8 cellular contexts compared by ENCODE assay signal in genomic region chr10:72340510-72340895, GRCh38. TPM values are rescaled to one million over a fixed set of nuclear protein-coding genes. Genes with fewer than 3 reads are reported as not detected.
DNase-seq lines count a peak whose midpoint lies in the region; TF ChIP-seq lines count a peak whose summit lies in the region.

No MANE protein-coding gene starts in this region.

- CTCF ChIA-PET in Calu3 (lab: Charles Lee) (interaction anchor here (0.9 kb wide), 1 partner anchor 215 kb away, joined by 3 read pairs; no protein-coding TSS in a partner anchor), MCF 10A (lab: Yijun Ruan, JAX) (interaction anchor here (0.6 to 7.3 kb wide), 8 partner anchors 9 to 442 kb away, joined by 3 to 68 read pairs (median 4); partner anchors contain the start of gene DDIT4)

- H3K4me3 Mint-ChIP-seq in Calu3 (ENCODE audit: low read depth, unreplicated experiment) = no peak overlapping the region
- H3K4me3 Mint-ChIP-seq in MCF 10A (ENCODE audit: unreplicated experiment) = no peak overlapping the region

- peaks cover 51% of the 10 kb centered on the region for H3K36me3 ChIP-seq in WERI-Rb-1

- H3K27me3 Mint-ChIP-seq in Calu3 (ENCODE audit: unreplicated experiment) (no peaks in the 10 kb centered on the region), MCF 10A (ENCODE audit: insufficient read depth, unreplicated experiment) (no peaks in the 10 kb centered on the region)

- H3K27ac Mint-ChIP-seq in Calu3 (ENCODE audit: unreplicated experiment) (no peak overlapping the region), MCF 10A (ENCODE audit: low read depth, unreplicated experiment) (no peak overlapping the region)

- H3K9me3 Mint-ChIP-seq in Calu3 (ENCODE audit: low read depth, unreplicated experiment) = no peaks in the 10 kb centered on the region
- no peaks in the 10 kb centered on the region for H3K9me3 Mint-ChIP-seq in MCF 10A (ENCODE audit: unreplicated experiment)

- peaks cover 34% of the 10 kb centered on the region for H3K4me1 Mint-ChIP-seq in Calu3 (ENCODE audit: low read depth, unreplicated experiment)
- H3K4me1 Mint-ChIP-seq in MCF 10A (ENCODE audit: insufficient read depth, unreplicated experiment) = peaks cover 23% of the 10 kb centered on the region

- intact Hi-C loops in Calu3 (cut with micrococcal nuclease; ENCODE audit: unreplicated experiment) = no loop called here
- intact Hi-C loops in MCF 10A (cut with micrococcal nuclease) = no loop called here

- H3K9me3 ChIP-seq in WERI-Rb-1 (ENCODE audit: severe bottlenecking) = no peaks in the 10 kb centered on the region

- TF ChIP-seq CTCF in Calu3 (IDR thresholded peaks at IDR 0.05; ENCODE audit: unreplicated experiment) (peak; percentile 96), WERI-Rb-1 (IDR thresholded peaks at IDR 0.05; ENCODE audit: low read depth, low read length) (peak; percentile 98), MCF 10A (IDR thresholded peaks at IDR 0.05; ENCODE audit: unreplicated experiment) (peak; percentile 96)

- peak; percentile 87 for DNase-seq in Calu3
- DNase-seq in HT-29 (ENCODE audit: low spot score) = peak; percentile 80
- DNase-seq in WERI-Rb-1 = peak; percentile 75
- DNase-seq in MCF 10A (ENCODE audit: unreplicated experiment) = peak; percentile 68
- DNase-seq in kidney tubule cell (ENCODE audit: low spot score) = peak; percentile 59
- DNase-seq in stimulated activated CD8-positive, alpha-beta memory T cell treated with anti-CD3 and anti-CD28 coated beads, Interleukin-12 subunit alpha, Interleukin-12 subunit beta, amount 100 ng/mL, for 4 hours (ENCODE audit: low read depth) = peak; percentile 54
- DNase-seq in medulla oblongata (ENCODE audit: extremely low spot score) = no peak
- DNase-seq in pons (ENCODE audit: low spot score) = no peak

- POLR2A ChIA-PET in MCF 10A (lab: Yijun Ruan, JAX) = no interaction called here

- BruUV-seq in Calu3 (replicated peaks; lab: Mats Ljungman, UMichigan) (no TSS peak), MCF 10A (replicated peaks; lab: Mats Ljungman, UMichigan) (no TSS peak)

- H3K27me3 ChIP-seq in WERI-Rb-1 (ENCODE audit: insufficient read depth, low read depth, severe bottlenecking) = no peaks in the 10 kb centered on the region

- H3K36me3 Mint-ChIP-seq in Calu3 (ENCODE audit: insufficient read depth, unreplicated experiment) (peaks cover 69% of the 10 kb centered on the region), MCF 10A (ENCODE audit: insufficient read depth, unreplicated experiment) (peaks cover 51% of the 10 kb centered on the region)

- H3K4me3 ChIP-seq in WERI-Rb-1 (ENCODE audit: low read depth, low read length) = no peak overlapping the region

- no peak overlapping the region for H3K27ac ChIP-seq in WERI-Rb-1

RNA-seq across cellular contexts. Expression of gene DNAJB12, which starts 14.2 kb away (rescaled TPM):
- total RNA-seq in Calu3 (2022) = 43.1 and 48.0 TPM in 2 replicates
- 54.4 and 58.1 TPM in 2 replicates for total RNA-seq in HT-29 (2014; rRNA removed; shearing (Covaris generic))
- 64.7 and 68.1 TPM in 2 replicates for total RNA-seq in MCF 10A (2022)

Comparison
In these comparisons a context has a peak if more than half of its experiments do, and no peak if none do; other contexts are left out.
1. DNase-seq: peak in Calu3 (single experiment), HT-29 (single experiment), WERI-Rb-1 (single experiment), MCF 10A (single experiment), kidney tubule cell (single experiment) and stimulated activated CD8-positive, alpha-beta memory T cell treated with anti-CD3 and anti-CD28 coated beads, Interleukin-12 subunit alpha, Interleukin-12 subunit beta, amount 100 ng/mL, for 4 hours (single experiment); none in medulla oblongata (single experiment) and pons (single experiment).
2. Peak in every context shown above with its lines, with median percentiles within 50 percentile points of each other: CTCF ChIP-seq.